In genomic region chr2:3491306-3491705, GRCh38 we compare ENCODE assay signal across 1 cellular context.
TF ChIP-seq lines count a peak whose summit lies in the region.

No MANE protein-coding gene starts in this region.

TF ChIP-seq in IMR-90, 13 proteins besides CTCF, POLR2A, EP300 and RAD21:
- TF ChIP-seq NFE2L2 (IDR thresholded peaks at IDR 0.05; ENCODE audit: low read depth, low read length) (no peak), SMC3 (IDR thresholded peaks at IDR 0.05; ENCODE audit: low read depth, low read length) (no peak), FOS (IDR thresholded peaks at IDR 0.05; ENCODE audit: low read depth, low read length) (no peak), MAZ (IDR thresholded peaks at IDR 0.05; ENCODE audit: borderline replicate concordance, low read depth, low read length) (no peak), CHD1 (IDR thresholded peaks at IDR 0.05; ENCODE audit: low read depth, low read length) (no peak), MAFK (IDR thresholded peaks at IDR 0.05; ENCODE audit: low read depth, low read length) (no peak), MXI1 (IDR thresholded peaks at IDR 0.05; ENCODE audit: borderline replicate concordance, low read depth, low read length) (no peak), ELK1 (IDR thresholded peaks at IDR 0.05; ENCODE audit: borderline replicate concordance, low read depth, low read length) (no peak), RCOR1 (IDR thresholded peaks at IDR 0.05; ENCODE audit: insufficient replicate concordance, low read length) (no peak), RFX5 (IDR thresholded peaks at IDR 0.05; ENCODE audit: low read depth, low read length) (no peak), USF2 (IDR thresholded peaks at IDR 0.05; ENCODE audit: low read depth, low read length) (no peak), CEBPB (IDR thresholded peaks at IDR 0.05; ENCODE audit: low read depth, low read length) (no peak), BHLHE40 (IDR thresholded peaks at IDR 0.05; ENCODE audit: low read depth, low read length) (no peak)
TF ChIP-seq in IMR-90: peak in this region for 0.
